In genomic region chr2:32627901-32628645, GRCh38 we compare ENCODE assay signal across 8 cellular contexts.
A peak's percentile ranks its signal among the peaks of the same experiment; 100 is the strongest.
DNase-seq lines count a peak whose midpoint lies in the region; ATAC-seq and TF ChIP-seq lines count a peak whose summit lies in the region.

Gene TTC27 (plus strand): TSS chr2:32628050. CDS start chr2:32628293, 243 bp downstream.

- TF ChIP-seq CTCF in WERI-Rb-1 (IDR thresholded peaks at IDR 0.05; ENCODE audit: low read depth, low read length) = no peak
- TF ChIP-seq CTCF in cardiac fibroblast (IDR thresholded peaks at IDR 0.05; ENCODE audit: low read depth, low read length) = no peak

- no peaks in the 10 kb centered on the region for H3K9me3 ChIP-seq in WERI-Rb-1 (ENCODE audit: severe bottlenecking)

- DNase-seq in ACHN (peak; percentile 98), NCI-H2227 (lab: John Stamatoyannopoulos, UW; ENCODE audit: unreplicated experiment) (peak; percentile 97), WERI-Rb-1 (peak; percentile 95), cardiac fibroblast (ENCODE audit: low read depth in 2 of 2) (peak; percentile 97), iPS-NIHi7 (ENCODE audit: extremely low spot score) (peak; percentile 97), smooth muscle cell of the brain vasculature (ENCODE audit: low read depth, low spot score) (peak; percentile 87)

- no peaks in the 10 kb centered on the region for H3K27me3 ChIP-seq in WERI-Rb-1 (ENCODE audit: insufficient read depth, low read depth, severe bottlenecking)

- H3K4me3 ChIP-seq in WERI-Rb-1 (ENCODE audit: low read depth, low read length) = peak within 1 kb of the TSS; percentile 94
- H3K4me3 ChIP-seq in cardiac fibroblast (replicated peaks in 1 of 2; ENCODE audit: low read depth in 2 of 2, low read length in 2 of 2) = peak within 1 kb of the TSS; percentile 94 to 96

- peak within 1 kb of the TSS; percentile 31 for H3K27ac ChIP-seq in WERI-Rb-1

- in situ Hi-C loops in ACHN (cut with HindIII; ENCODE audit: low pct_ligation_motif_present, low pct_unique_long_range_greater_than_20kb, low sequenced_read_pairs) = no loop called here

- H3K36me3 ChIP-seq in WERI-Rb-1 = peaks cover 6% of the 10 kb centered on the region; the same call in 1 of the 2 replicates

- peak; percentile 99 for ATAC-seq in GM18873 (IDR thresholded peaks at IDR 0.05; ENCODE audit: low FRiP score, unreplicated experiment)
- ATAC-seq in HG03139 (IDR thresholded peaks at IDR 0.05; ENCODE audit: unreplicated experiment) = peak; percentile 100

Comparison
In these comparisons a context has a peak if more than half of its experiments do, and no peak if none do; other contexts are left out.
1. Peak in every context shown above with its lines: DNase-seq, ATAC-seq, H3K4me3 ChIP-seq and H3K27ac ChIP-seq.